In genomic region chr17:11996722-11997146, GRCh38 we compare ENCODE assay signal across 8 cellular contexts. TPM values are rescaled to one million over a fixed set of nuclear protein-coding genes. Genes with fewer than 3 reads are reported as not detected.
A peak's percentile ranks its signal among the peaks of the same experiment; 100 is the strongest.
DNase-seq lines count a peak whose midpoint lies in the region; ATAC-seq lines count a peak whose summit lies in the region.

No MANE protein-coding gene starts in this region.

- H3K9me3 Mint-ChIP-seq in activated naive CD4-positive, alpha-beta T cell treated with anti-CD3 and anti-CD28 coated beads, Interleukin-2, amount 50 U/mL, for 24 hours = no peaks in the 10 kb centered on the region

- peak overlapping the region; percentile 95 for H3K4me3 Mint-ChIP-seq in activated naive CD4-positive, alpha-beta T cell treated with anti-CD3 and anti-CD28 coated beads, Interleukin-2, amount 50 U/mL, for 24 hours

- DNase-seq in AG20443 (ENCODE audit: low spot score) (peak; percentile 50), NCI-H2171 (lab: John Stamatoyannopoulos, UW) (peak; percentile 24), globus pallidus (ENCODE audit: low spot score) (peak; percentile 50), occipital lobe (lab: John Stamatoyannopoulos, UW) (peak; percentile 79), DMS153 treated with DMSO at 0.1 percent for 48 hours (lab: John Stamatoyannopoulos, UW; ENCODE audit: unreplicated experiment) (no peak)

- no peaks in the 10 kb centered on the region for H3K27me3 Mint-ChIP-seq in activated naive CD4-positive, alpha-beta T cell treated with anti-CD3 and anti-CD28 coated beads, Interleukin-2, amount 50 U/mL, for 24 hours

- H3K4me1 Mint-ChIP-seq in activated naive CD4-positive, alpha-beta T cell treated with anti-CD3 and anti-CD28 coated beads, Interleukin-2, amount 50 U/mL, for 24 hours = peaks cover 29% of the 10 kb centered on the region

- ATAC-seq in GM18858 (IDR thresholded peaks at IDR 0.05; ENCODE audit: unreplicated experiment) (peak; percentile 15), HG02973 (IDR thresholded peaks at IDR 0.05; ENCODE audit: unreplicated experiment) (peak; percentile 36)

- peak overlapping the region; percentile 95 for H3K27ac Mint-ChIP-seq in activated naive CD4-positive, alpha-beta T cell treated with anti-CD3 and anti-CD28 coated beads, Interleukin-2, amount 50 U/mL, for 24 hours

- H3K36me3 Mint-ChIP-seq in activated naive CD4-positive, alpha-beta T cell treated with anti-CD3 and anti-CD28 coated beads, Interleukin-2, amount 50 U/mL, for 24 hours = peaks cover 2% of the 10 kb centered on the region

RNA-seq across cellular contexts. Expression of gene ZNF18, which starts 0.5 kb away (rescaled TPM):
- 19.0 TPM for total RNA-seq in occipital lobe

RNA-seq across cellular contexts. Expression of gene MAP2K4, which starts 23.9 kb away (rescaled TPM):
- total RNA-seq in occipital lobe = 102 TPM
